8 cellular contexts compared by ENCODE assay signal in the genomic region with DNA sequence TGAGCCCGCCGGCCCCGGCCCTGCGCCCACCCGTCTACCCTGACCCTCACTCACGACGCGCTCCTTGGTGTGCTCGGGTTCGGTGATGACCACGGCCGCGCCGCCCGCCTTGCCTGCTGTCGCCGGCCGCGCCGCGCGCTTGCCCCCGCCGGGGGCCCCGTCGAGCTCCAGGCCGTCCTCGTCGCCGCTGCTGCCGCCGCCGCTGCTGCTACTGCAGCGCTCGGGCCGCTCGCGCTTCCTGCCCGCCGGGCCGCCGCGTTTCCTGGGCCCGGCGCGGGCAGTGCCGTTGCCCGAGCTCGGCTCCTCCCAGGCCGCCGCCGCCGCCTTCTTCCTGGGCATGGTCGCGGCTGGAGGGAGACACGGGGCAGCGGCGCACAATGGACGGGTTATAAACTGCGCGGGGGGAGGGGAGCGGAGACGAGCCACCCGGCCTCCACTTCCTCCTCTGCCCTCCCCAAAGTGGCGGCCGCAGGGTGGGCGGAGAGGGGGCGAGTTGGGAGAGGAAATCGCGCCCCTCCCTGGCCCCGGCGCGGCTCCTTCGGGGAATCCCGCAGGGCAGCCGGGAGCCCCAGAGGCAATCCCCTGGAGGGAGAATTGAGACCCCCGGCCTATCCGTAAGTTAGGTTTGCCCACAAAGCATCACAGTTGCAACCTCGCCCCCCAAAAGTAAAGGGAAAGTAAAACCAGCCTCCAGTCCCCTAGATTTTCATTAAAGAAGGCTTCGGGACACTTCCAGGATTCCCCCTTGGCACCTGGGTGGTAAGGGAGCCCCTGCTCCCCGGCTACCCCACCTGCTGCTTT. TPM values are rescaled to one million over a fixed set of nuclear protein-coding genes. Genes with fewer than 3 reads are reported as not detected.
DNase-seq lines count a peak whose midpoint lies in the region; ATAC-seq and TF ChIP-seq lines count a peak whose summit lies in the region.

No MANE protein-coding gene starts in this region.

- H3K36me3 ChIP-seq in duodenal mucosa (ENCODE audit: control insufficient read depth in 1 of 2, insufficient read depth in 2 of 2, low read length in 2 of 2): peaks cover 0 to 13% of the 10 kb centered on the region in 2 donors

- TF ChIP-seq POLR2A in lower leg skin (IDR thresholded peaks at IDR 0.05): no peak

- H3K4me3 ChIP-seq in GM12864 (ENCODE audit: low read depth, low read length): peak overlapping the region; percentile 81
- peak overlapping the region; percentile 83 to 90 for H3K4me3 ChIP-seq in duodenal mucosa (ENCODE audit: low read depth in 1 of 2, low read length in 2 of 2)
- H3K4me3 ChIP-seq in lower leg skin (ENCODE audit: low read depth, poor library complexity, severe bottlenecking): peak overlapping the region; percentile 64

- ATAC-seq in HG02759 (IDR thresholded peaks at IDR 0.05; ENCODE audit: unreplicated experiment) (peak; percentile 49), GM19452 (IDR thresholded peaks at IDR 0.05; ENCODE audit: unreplicated experiment) (no peak)

- peak overlapping the region; percentile 61 for H3K27ac ChIP-seq in duodenal mucosa (ENCODE audit: low read depth, low read length)

- TF ChIP-seq CTCF in GM12864 (IDR thresholded peaks at IDR 0.05; ENCODE audit: low read depth, low read length, missing control alignments): no peak
- no peak for TF ChIP-seq CTCF in lower leg skin (IDR thresholded peaks at IDR 0.05)

- intact Hi-C loops in lower leg skin (cut with DNase I; ENCODE audit: low total_unique reads): no loop called here

- no peaks in the 10 kb centered on the region for H3K9me3 ChIP-seq in duodenal mucosa (ENCODE audit: control insufficient read depth in 1 of 2, low read length in 2 of 2)

- H3K9ac ChIP-seq in duodenal mucosa (ENCODE audit: low read depth in 1 of 2, low read length in 2 of 2): peak overlapping the region; percentile 59 to 68

- peaks cover 17 to 30% of the 10 kb centered on the region in 2 donors for H3K4me1 ChIP-seq in duodenal mucosa (ENCODE audit: control insufficient read depth in 1 of 2, insufficient read depth in 2 of 2, low read length in 2 of 2)

- no peaks in the 10 kb centered on the region for H3K27me3 ChIP-seq in duodenal mucosa (ENCODE audit: control insufficient read depth in 1 of 2, insufficient read depth in 2 of 2, low read length in 2 of 2)

- DNase-seq in GM12864 (ENCODE audit: low read depth) (no peak), NCI-H2227 treated with DMSO at 0.1 percent for 48 hours (lab: John Stamatoyannopoulos, UW) (peak; percentile 25), lower leg skin (ENCODE audit: low spot score in 2 of 2) (peak in 1 of 2 donors; percentile 90)
- DNase-seq in activated CD4-positive, alpha-beta T cell treated with anti-CD3 and anti-CD28 coated beads, Interleukin-2, amount 50 U/mL, for 24 hours (ENCODE audit: low read depth in 1 of 2, low spot score in 1 of 2): peak; percentile 53 to 60
- DNase-seq in stimulated activated CD4-positive, alpha-beta T cell treated with anti-CD3 and anti-CD28 coated beads, TNF-alpha, amount 100 ng/mL, for 1 hour (ENCODE audit: low read depth in 3 of 3, low spot score in 1 of 3): peak in 2 of 3 donors; percentile 19 to 66

- 0% methylated on average over 23 to 51 of the region's 81 CpGs for WGBS in lower leg skin, 2 donors

RNA-seq across cellular contexts. Expression of gene RCC2, which starts 1.1 kb away (rescaled TPM):
- total RNA-seq in lower leg skin: 10 to 100 TPM; 62.6 to 78.5 (median 71.3) TPM
